ENCODE assay signal across 17 cellular contexts in genomic region chr11:65243773-65244172, GRCh38. TPM values are rescaled to one million over a fixed set of nuclear protein-coding genes. Genes with fewer than 3 reads are reported as not detected.
A peak's percentile ranks its signal among the peaks of the same experiment; 100 is the strongest.
DNase-seq lines count a peak whose midpoint lies in the region; ATAC-seq and TF ChIP-seq lines count a peak whose summit lies in the region.
"Had no signal": no experiment of that assay in that cellular context is flagged by ENCODE, and none has a peak within 500 bp of the region (broad histone marks: within the 10 kb centered on the region; RNA-seq: fewer than 3 reads in every experiment).

No MANE protein-coding gene starts in this region.

- H3K9me3 Mint-ChIP-seq in H9 (peaks cover 0 to 10% of the 10 kb centered on the region in 2 experiments; a peak in 4 of 5 replicates), WTC11 (peaks cover 14% of the 10 kb centered on the region)
- H3K9me3 Mint-ChIP-seq: CD4-positive, alpha-beta T cell; HFFc6 had no signal

- H3K79me2 ChIP-seq in H9 (ENCODE audit: insufficient read depth, low read length), result no peaks in the 10 kb centered on the region

- TF ChIP-seq EP300 in ovary (IDR thresholded peaks at IDR 0.05), result no peak

- DNase-seq in H9 (peak; percentile 67), WTC11 (ENCODE audit: low spot score) (no peak), posterior vena cava (ENCODE audit: low spot score) (peak; percentile 35), ovary (no peak), NCI-H748 (lab: John Stamatoyannopoulos, UW; ENCODE audit: unreplicated experiment) (no peak)
- DNase-seq in activated naive CD4-positive, alpha-beta T cell treated with anti-CD3 and anti-CD28 coated beads, Interleukin-2, amount 50 U/mL, for 16 hours, result no peak
- DNase-seq: C1 segment of cervical spinal cord; Calu3; CD4-positive, alpha-beta T cell; DMS 273 treated with DMSO at 0.1 percent for 48 hours; DMS79; EL; HCEC 1CT; HFFc6 had no signal

- no peak overlapping the region for H3K4me2 ChIP-seq in H9 (ENCODE audit: insufficient read depth, insufficient read length, low read length)

- H3K23ac ChIP-seq in H9 (ENCODE audit: insufficient read length, low read depth, low read length), result no peak overlapping the region

- no peak overlapping the region for H3K4me3 Mint-ChIP-seq in H9
- H3K4me3 Mint-ChIP-seq in WTC11, result no peak overlapping the region
- H3K4me3 Mint-ChIP-seq: B cell; CD4-positive, alpha-beta T cell; HFFc6 had no signal

- H3K79me1 ChIP-seq in H9 (ENCODE audit: insufficient read depth, low read depth, low read length, poor library complexity, severe bottlenecking), result no peaks in the 10 kb centered on the region

- no CpG with 5 or more reads among the region's 4 CpGs for WGBS in H9 (ENCODE audit: extremely low coverage, insufficient read length, low lambda C conversion rate)
- WGBS in ovary, 3 donors, result 41 to 47% (median 45%) methylated on average over 4 of the region's 4 CpGs

- CTCF ChIA-PET in WTC11 (lab: Charles Lee), result interaction anchor here (0.8 to 3.0 kb wide), 11 partner anchors 18 to 226 kb away, joined by 3 to 21 read pairs (median 5); partner anchors contain the start of genes CAPN1 and POLA2

- peaks cover 23 to 25% of the 10 kb centered on the region in 2 experiments for H3K4me1 Mint-ChIP-seq in H9
- H3K4me1 Mint-ChIP-seq in WTC11, result peaks cover 20% of the 10 kb centered on the region
- H3K4me1 Mint-ChIP-seq: B cell had no signal

- TF ChIP-seq POLR2A in ovary (IDR thresholded peaks at IDR 0.05), result no peak

- no peak overlapping the region for H2BK12ac ChIP-seq in H9 (ENCODE audit: insufficient read length, low read depth, low read length)

- H2AK5ac ChIP-seq in H9 (ENCODE audit: insufficient read length, low read length), result no peak overlapping the region

- no peak overlapping the region for H3K18ac ChIP-seq in H9 (ENCODE audit: insufficient read length, low read depth, low read length)

- H3K27ac Mint-ChIP-seq in H9 (peak overlapping the region; percentile 36 to 89 (median 86); a peak in 4 of 7 replicates), WTC11 (peak overlapping the region; percentile 76)
- H3K27ac Mint-ChIP-seq: B cell; CD4-positive, alpha-beta T cell; HFFc6 had no signal

- H3K56ac ChIP-seq in H9 (ENCODE audit: insufficient read length, low read depth, low read length), result no peak overlapping the region

- H4K5ac ChIP-seq in H9 (ENCODE audit: insufficient read length, low read depth, low read length), result no peak overlapping the region

- H3K36me3 Mint-ChIP-seq in H9 (ENCODE audit: insufficient read depth in 1 of 3, low read depth in 3 of 3) (peaks cover 8 to 11% (median 9%) of the 10 kb centered on the region in 3 experiments; a peak in 6 of 7 replicates), WTC11 (peaks cover 16% of the 10 kb centered on the region)

- no peak overlapping the region for H3K9ac ChIP-seq in H9 (ENCODE audit: extremely low read depth, insufficient read length, low read length)
- H3K9ac ChIP-seq in iPS-15b (ENCODE audit: low read depth, low read length), result no peak overlapping the region

- H3K36me3 ChIP-seq in iPS-15b (ENCODE audit: control insufficient read depth, insufficient read depth, low read length) (no peaks in the 10 kb centered on the region), ovary (no peaks in the 10 kb centered on the region)

- H2BK15ac ChIP-seq in H9 (ENCODE audit: low read depth, low read length), result no peak overlapping the region

- no peaks in the 10 kb centered on the region; the same call in 1 of the 2 replicates for H3K27me3 Mint-ChIP-seq in H9 (ENCODE audit: low read depth)
- H3K27me3 Mint-ChIP-seq in WTC11 (ENCODE audit: low read depth), result no peaks in the 10 kb centered on the region
- H3K27me3 Mint-ChIP-seq: B cell; CD4-positive, alpha-beta T cell had no signal

- H3K27ac ChIP-seq in H9 (ENCODE audit: insufficient read length, low read depth, low read length), result no peak overlapping the region
- no peak overlapping the region for H3K27ac ChIP-seq in ovary

- TF ChIP-seq CTCF in H9 (conservative IDR thresholded peaks at IDR 0.05) (no peak), WTC11 (IDR thresholded peaks at IDR 0.05) (no peak), ovary (IDR thresholded peaks at IDR 0.05) (no peak)

- no peak overlapping the region for H2BK20ac ChIP-seq in H9 (ENCODE audit: low read depth, low read length, poor library complexity, severe bottlenecking)

- no peaks in the 10 kb centered on the region for H3K27me3 ChIP-seq in H9 (ENCODE audit: insufficient read depth, low read length)
- no peaks in the 10 kb centered on the region for H3K27me3 ChIP-seq in iPS-15b (ENCODE audit: control insufficient read depth, insufficient read depth, low read length)
- no peaks in the 10 kb centered on the region for H3K27me3 ChIP-seq in ovary

- no peak overlapping the region for H2BK5ac ChIP-seq in H9 (ENCODE audit: insufficient read length, low read length)

- H3K4ac ChIP-seq in H9 (ENCODE audit: low read depth, low read length), result no peak overlapping the region

- H4K20me1 ChIP-seq in H9 (ENCODE audit: control insufficient read depth, insufficient read depth, insufficient read length), result no peaks in the 10 kb centered on the region

- peak overlapping the region; percentile 15 for H3K4me3 ChIP-seq in iPS-15b (ENCODE audit: low read depth, low read length)
- no peak overlapping the region for H3K4me3 ChIP-seq in ovary
- H3K4me3 ChIP-seq: K562 had no signal

- intact Hi-C loops in posterior vena cava (cut with DNase I), result no loop called here
- intact Hi-C loops in ovary (cut with DNase I), result no loop called here

- no peak overlapping the region for H4K8ac ChIP-seq in H9 (replicated peaks; ENCODE audit: insufficient read length, low read depth, low read length)

- POLR2A ChIA-PET in WTC11 (lab: Charles Lee), result interaction anchor here (0.7 to 1.5 kb wide), 3 partner anchors 22 to 40 kb away, joined by 3 to 4 read pairs (median 3); no protein-coding TSS in a partner anchor

- H2AFZ ChIP-seq in H9 (ENCODE audit: low read length), result no peak overlapping the region

- H2BK120ac ChIP-seq in H9 (ENCODE audit: low read depth, low read length, poor library complexity, severe bottlenecking), result no peak overlapping the region

- peaks cover 5% of the 10 kb centered on the region for H3K4me1 ChIP-seq in H9 (ENCODE audit: insufficient read depth, low read length)
- peaks cover 9% of the 10 kb centered on the region for H3K4me1 ChIP-seq in iPS-15b (ENCODE audit: control insufficient read depth, insufficient read depth, low read length)
- H3K4me1 ChIP-seq in ovary (ENCODE audit: insufficient read depth), result no peaks in the 10 kb centered on the region

- no peaks in the 10 kb centered on the region for H3K23me2 ChIP-seq in H9 (ENCODE audit: insufficient read length, low read depth, low read length, poor library complexity, severe bottlenecking)

- H3K9me3 ChIP-seq in H9 (ENCODE audit: control insufficient read depth, low read depth, low read length) (no peaks in the 10 kb centered on the region), iPS-15b (ENCODE audit: control insufficient read depth, insufficient read depth, low read length) (no peaks in the 10 kb centered on the region), ovary (no peaks in the 10 kb centered on the region)

- peak; percentile 81 for ATAC-seq in WTC11
- ATAC-seq: K562 had no signal

- H3T11ph ChIP-seq in H9 (ENCODE audit: low read length), result no peak overlapping the region

- no peak overlapping the region for H3K14ac ChIP-seq in H9 (ENCODE audit: insufficient read depth, low read length)

- no peak overlapping the region for H4K91ac ChIP-seq in H9 (ENCODE audit: insufficient read length, low read depth, low read length)

TF ChIP-seq in WTC11, 78 proteins besides CTCF, POLR2A, EP300 and RAD21:
- TF ChIP-seq ZNF121 (CRISPR knock-in tag; IDR thresholded peaks at IDR 0.05) (peak; percentile 90), E2F5 (CRISPR knock-in tag; IDR thresholded peaks at IDR 0.05) (no peak), MYBL2 (CRISPR knock-in tag; IDR thresholded peaks at IDR 0.05) (no peak), NFYB (CRISPR knock-in tag; conservative IDR thresholded peaks at IDR 0.05; ENCODE audit: low read depth) (no peak), PRDM15 (CRISPR knock-in tag; IDR thresholded peaks at IDR 0.05) (no peak)

RNA-seq across cellular contexts. Expression of gene POLA2, which starts 18.0 kb away (rescaled TPM):
- 37.7 and 41.5 TPM in 2 replicates for total RNA-seq in H9 (2021)
- total RNA-seq in WTC11 (2021), result 26.9 to 35.6 TPM (median 28.5 TPM) in 3 replicates
- total RNA-seq in posterior vena cava, result 1 to 10 TPM; 6.0 to 6.1 TPM
- total RNA-seq in ovary, result 10 to 100 TPM in 3 of 7 donors, 1 to 10 TPM in 4; 4.5 to 10.4 (median 8.6) TPM
- polyA plus RNA-seq in ovary, result 10 to 100 TPM in 1 of 2 donors, 1 to 10 TPM in 1; 8.6 to 13.3 TPM

Comparison
In these comparisons a context has a peak if more than half of its experiments do, and no peak if none do; other contexts are left out.
1. DNase-seq: peak in H9 (single experiment) and posterior vena cava (single experiment); none in WTC11 (single experiment), ovary (0 of 5), NCI-H748 (single experiment) and activated naive CD4-positive, alpha-beta T cell treated with anti-CD3 and anti-CD28 coated beads, Interleukin-2, amount 50 U/mL, for 16 hours (single experiment).